ENCODE assay signal across 16 cellular contexts in genomic region chr3:123278446-123278845, GRCh38.
A peak's percentile ranks its signal among the peaks of the same experiment; 100 is the strongest.
DNase-seq lines count a peak whose midpoint lies in the region; ATAC-seq, FAIRE-seq and TF ChIP-seq lines count a peak whose summit lies in the region.
"Had no signal": no experiment of that assay in that cellular context is flagged by ENCODE, and none has a peak within 500 bp of the region (broad histone marks: within the 10 kb centered on the region; RNA-seq: fewer than 3 reads in every experiment).

No MANE protein-coding gene starts in this region.

- ATAC-seq in GM23338 (peak; percentile 22; the same call in 1 of the 3 replicates), HepG2 (no peak)

- H3K4ac ChIP-seq in H1 (replicated peaks; ENCODE audit: insufficient read length, low read depth, low read length) (no peak overlapping the region), mesenchymal stem cell (ENCODE audit: low read depth in 1 of 2, low read length in 2 of 2) (no peak overlapping the region)

- H3K9me3 ChIP-seq in H1 (ENCODE audit: insufficient read depth in 2 of 2, low read depth in 1 of 2, low read length in 1 of 2) (no peaks in the 10 kb centered on the region), mesenchymal stem cell (ENCODE audit: control insufficient read depth, low read length) (no peaks in the 10 kb centered on the region), HepG2 (ENCODE audit: low read length) (no peaks in the 10 kb centered on the region)

- H3K9me3 Mint-ChIP-seq in GM23338, result no peaks in the 10 kb centered on the region
- H3K9me3 Mint-ChIP-seq: CD4-positive, alpha-beta T cell had no signal

- no peak for FAIRE-seq in H1 (lab: Jason Lieb, UNC)
- FAIRE-seq in HepG2 (lab: Jason Lieb, UNC), result no peak
- FAIRE-seq: A204.1, GM12892, GM19239, H54, HTR-8/SVneo had no signal

- H3K79me1 ChIP-seq in H1 (ENCODE audit: low read depth, low read length), result no peaks in the 10 kb centered on the region
- H3K79me1 ChIP-seq in mesenchymal stem cell (replicated peaks; ENCODE audit: low read length, poor library complexity, severe bottlenecking), result peaks cover 2% of the 10 kb centered on the region

- H3K9me2 ChIP-seq in GM23338 (ENCODE audit: insufficient read depth), result no peaks in the 10 kb centered on the region

- no peak for TF ChIP-seq EP300 in H1 (IDR thresholded peaks at IDR 0.05; ENCODE audit: borderline replicate concordance in 1 of 2, low read depth in 2 of 2, low read length in 2 of 2)
- no peak for TF ChIP-seq EP300 in HepG2 (IDR thresholded peaks at IDR 0.05; ENCODE audit: low read depth in 2 of 2, low read length in 2 of 2)
- no peak for TF ChIP-seq EP300 in HepG2 (CRISPR knock-in tag; IDR thresholded peaks at IDR 0.05; ENCODE audit: borderline replicate concordance)

- no peaks in the 10 kb centered on the region for H4K20me1 ChIP-seq in GM23338 (replicated peaks; ENCODE audit: insufficient read depth)
- peaks cover 0 to 2% of the 10 kb centered on the region in 2 experiments for H4K20me1 ChIP-seq in H1 (replicated peaks in 1 of 2; ENCODE audit: control insufficient read depth in 1 of 2, insufficient read depth in 2 of 2, low read length in 2 of 2)
- H4K20me1 ChIP-seq in HepG2 (ENCODE audit: insufficient read depth, low read length), result no peaks in the 10 kb centered on the region

- H3K27ac ChIP-seq in GM23338 (ENCODE audit: low read depth), result no peak overlapping the region
- no peak overlapping the region; the same call in 1 of the 2 replicates for H3K27ac ChIP-seq in H1 (ENCODE audit: low read depth, low read length)
- no peak overlapping the region for H3K27ac ChIP-seq in mesenchymal stem cell (ENCODE audit: low read length, poor library complexity, severe bottlenecking)
- H3K27ac ChIP-seq in HepG2 (ENCODE audit: extremely low read length, insufficient read depth, low read length), result no peak overlapping the region

- H2BK20ac ChIP-seq in H1 (ENCODE audit: low read length), result no peak overlapping the region

- no peak overlapping the region for H4K8ac ChIP-seq in H1 (ENCODE audit: extremely low read depth, insufficient read depth, low read length)
- H4K8ac ChIP-seq in mesenchymal stem cell (ENCODE audit: low read length), result no peak overlapping the region

- no peak overlapping the region for H3K4me3 Mint-ChIP-seq in GM23338
- H3K4me3 Mint-ChIP-seq: B cell; CD4-positive, alpha-beta T cell had no signal

- no peaks in the 10 kb centered on the region for H3K27me3 ChIP-seq in GM23338 (ENCODE audit: insufficient read depth)
- H3K27me3 ChIP-seq in H1 (replicated peaks in 1 of 4; ENCODE audit: control insufficient read depth in 3 of 4, extremely low read depth in 1 of 4, insufficient read depth in 3 of 4, low read length in 3 of 4), result no peaks in the 10 kb centered on the region
- no peaks in the 10 kb centered on the region for H3K27me3 ChIP-seq in mesenchymal stem cell (ENCODE audit: control insufficient read depth in 1 of 2, insufficient read depth in 1 of 2, low read length in 2 of 2)
- H3K27me3 ChIP-seq in HepG2 (ENCODE audit: control insufficient read depth in 1 of 2, insufficient read depth in 2 of 2, low read length in 2 of 2), result no peaks in the 10 kb centered on the region; a peak in 1 of 5 replicates

- H2BK15ac ChIP-seq in H1 (ENCODE audit: low read length) (no peak overlapping the region), mesenchymal stem cell (ENCODE audit: low read depth, poor library complexity, severe bottlenecking) (no peak overlapping the region)

- H3K23ac ChIP-seq in H1 (ENCODE audit: insufficient read length) (no peak overlapping the region), mesenchymal stem cell (ENCODE audit: low read length in 2 of 2) (no peak overlapping the region)

- TF ChIP-seq RAD21 in H1 (IDR thresholded peaks at IDR 0.05 in 1 of 2, conservative IDR thresholded peaks at IDR 0.05 in 1 of 2; ENCODE audit: low read depth in 2 of 2, low read length in 2 of 2) (no peak), HepG2 (CRISPR knock-in tag; IDR thresholded peaks at IDR 0.05) (no peak)

- H3K4me3 ChIP-seq in GM23338 (no peak overlapping the region), H1 (ENCODE audit: extremely low read depth in 1 of 4, insufficient read depth in 2 of 4, low read depth in 3 of 4, low read length in 4 of 4) (no peak overlapping the region), mesenchymal stem cell (ENCODE audit: insufficient read depth in 1 of 2, low read depth in 1 of 2, low read length in 2 of 2) (no peak overlapping the region), HepG2 (replicated peaks in 1 of 3; ENCODE audit: insufficient read depth in 1 of 3, low read depth in 2 of 3, low read length in 3 of 3) (no peak overlapping the region)

- no peaks in the 10 kb centered on the region for H3K79me2 ChIP-seq in GM23338 (replicated peaks; ENCODE audit: insufficient read depth)
- no peaks in the 10 kb centered on the region for H3K79me2 ChIP-seq in H1 (ENCODE audit: control insufficient read depth in 1 of 2, insufficient read depth in 2 of 2, low read length in 2 of 2)
- H3K79me2 ChIP-seq in HepG2 (ENCODE audit: insufficient read depth, low read length), result no peaks in the 10 kb centered on the region

- peaks cover 3% of the 10 kb centered on the region for H3K27me3 Mint-ChIP-seq in GM23338 (ENCODE audit: insufficient read depth, low read depth, poor library complexity)
- H3K27me3 Mint-ChIP-seq: B cell; CD4-positive, alpha-beta T cell had no signal

- peak; percentile 17 for DNase-seq in D341Med (ENCODE audit: low spot score)
- DNase-seq in GM23338 (ENCODE audit: low spot score), result no peak
- DNase-seq in H1 (ENCODE audit: low read depth in 1 of 2, low spot score in 2 of 2), result peak in 1 of 2 experiments; percentile 46
- DNase-seq in mesenchymal stem cell, result no peak
- DNase-seq in GM10248 (ENCODE audit: extremely low spot score), result no peak
- DNase-seq in SIG-M5 treated with dmso at 0.1 percent for 504 hours (lab: John Stamatoyannopoulos, UW; ENCODE audit: unreplicated experiment), result no peak
- no peak for DNase-seq in HepG2 (ENCODE audit: low spot score)
- DNase-seq: C1 segment of cervical spinal cord; Calu3; CD4-positive, alpha-beta T cell had no signal

- WGBS in H1 (ENCODE audit: extremely low coverage in 1 of 2, insufficient coverage in 1 of 2, insufficient read length in 1 of 2, insufficient replicate concordance in 2 of 2, low coverage in 1 of 2, low lambda C conversion rate in 2 of 2, missing lambda C conversion rate in 1 of 2), 2 experiments, result 82% methylated on average over 5 of the region's 5 CpGs; no CpG with 5 or more reads in 1 of the 2 experiments
- WGBS in mesenchymal stem cell, result 73% methylated on average over 5 of the region's 5 CpGs
- WGBS in HepG2 (ENCODE audit: low lambda C conversion rate), result 91% methylated on average over 4 of the region's 5 CpGs

- H4K91ac ChIP-seq in H1 (replicated peaks; ENCODE audit: insufficient read length, low read length) (no peak overlapping the region), mesenchymal stem cell (ENCODE audit: low read length) (no peak overlapping the region)

- no peaks in the 10 kb centered on the region for H3K36me3 Mint-ChIP-seq in GM23338 (ENCODE audit: low read depth)

- H3K56ac ChIP-seq in H1 (replicated peaks; ENCODE audit: insufficient read length, low read depth, low read length), result no peak overlapping the region

- BruUV-seq in HepG2 (replicated peaks; lab: Mats Ljungman, UMichigan), result no TSS peak

- H2BK12ac ChIP-seq in H1 (ENCODE audit: low read depth, low read length) (no peak overlapping the region), mesenchymal stem cell (ENCODE audit: low read length in 2 of 2) (no peak overlapping the region)

- H3K9ac ChIP-seq in H1 (replicated peaks in 1 of 4; ENCODE audit: extremely low read depth in 1 of 4, low read depth in 3 of 4, low read length in 3 of 4), result no peak overlapping the region
- H3K9ac ChIP-seq in mesenchymal stem cell (ENCODE audit: low read length), result no peak overlapping the region
- no peak overlapping the region for H3K9ac ChIP-seq in HepG2 (ENCODE audit: insufficient read depth, low read depth, low read length)

- no peaks in the 10 kb centered on the region for H3K23me2 ChIP-seq in H1 (ENCODE audit: low read depth, low read length)

- intact Hi-C loops in HepG2 (cut with micrococcal nuclease; ENCODE audit: unreplicated experiment), result no loop called here

- POLR2A ChIA-PET in H1 (lab: Charles Lee; ENCODE audit: partially characterized antibody) (interaction anchor here (0.6 to 1.0 kb wide), 3 partner anchors 21 to 298 kb away, joined by 3 read pairs; no protein-coding TSS in a partner anchor), GM10248 (lab: Yijun Ruan, JAX) (no interaction called here), HepG2 (lab: Yijun Ruan, JAX) (no interaction called here)

- H3K36me3 ChIP-seq in GM23338 (ENCODE audit: insufficient read depth) (no peaks in the 10 kb centered on the region), H1 (ENCODE audit: control insufficient read depth in 2 of 4, insufficient read depth in 4 of 4, low read length in 3 of 4) (peaks cover 0 to 4% (median 2%) of the 10 kb centered on the region in 4 experiments; a peak in 2 of 8 replicates), mesenchymal stem cell (ENCODE audit: control insufficient read depth in 1 of 2, insufficient read depth in 2 of 2, low read depth in 1 of 2, low read length in 2 of 2) (no peaks in the 10 kb centered on the region), HepG2 (replicated peaks in 1 of 2; ENCODE audit: control insufficient read depth in 1 of 2, insufficient read depth in 2 of 2, low read length in 2 of 2) (no peaks in the 10 kb centered on the region)

- no peak overlapping the region for H4K5ac ChIP-seq in H1 (ENCODE audit: insufficient read length, low read depth, low read length)

- H3K18ac ChIP-seq in H1 (ENCODE audit: extremely low read depth, low read length), result peak overlapping the region; percentile 41; the same call in 1 of the 2 replicates
- H3K18ac ChIP-seq in mesenchymal stem cell (ENCODE audit: low read depth in 1 of 2, low read length in 2 of 2), result no peak overlapping the region

- H2AK5ac ChIP-seq in H1 (ENCODE audit: low read depth, low read length) (no peak overlapping the region), mesenchymal stem cell (ENCODE audit: low read length, severe bottlenecking) (no peak overlapping the region)

- in situ Hi-C loops in HepG2 (cut with HindIII; ENCODE audit: extremely low pct_ligation_motif_present, low pct_unique_long_range_greater_than_20kb), result no loop called here

- no peaks in the 10 kb centered on the region for H3F3A ChIP-seq in GM23338 (replicated peaks; ENCODE audit: low read depth)

- H3K4me1 ChIP-seq in GM23338 (ENCODE audit: insufficient read depth) (peaks cover 14% of the 10 kb centered on the region), H1 (replicated peaks in 1 of 4; ENCODE audit: control insufficient read depth in 3 of 4, insufficient read depth in 4 of 4, low read length in 3 of 4) (peaks cover 0 to 10% (median 4%) of the 10 kb centered on the region in 4 experiments; a peak in 4 of 7 replicates), mesenchymal stem cell (ENCODE audit: control insufficient read depth, insufficient read depth, low read depth, low read length) (no peaks in the 10 kb centered on the region), HepG2 (ENCODE audit: insufficient read depth, low read length) (no peaks in the 10 kb centered on the region)

- no peak overlapping the region for H2BK5ac ChIP-seq in H1 (ENCODE audit: low read depth, low read length)
- H2BK5ac ChIP-seq in mesenchymal stem cell (ENCODE audit: low read depth, low read length, poor library complexity, severe bottlenecking), result no peak overlapping the region

- H2AFZ ChIP-seq in GM23338 (no peak overlapping the region), H1 (ENCODE audit: low read length) (no peak overlapping the region), mesenchymal stem cell (ENCODE audit: low read depth, low read length) (peak overlapping the region; percentile 21), HepG2 (ENCODE audit: low read length) (no peak overlapping the region)

- no peak overlapping the region for H3K4me2 ChIP-seq in GM23338
- H3K4me2 ChIP-seq in H1 (ENCODE audit: insufficient read depth in 1 of 2, low read depth in 2 of 2, low read length in 2 of 2), result 0 out of 4 replicates have a peak overlapping the region, but pooled peaks of 1 of the 2 experiments have one; percentile 3
- H3K4me2 ChIP-seq in mesenchymal stem cell (ENCODE audit: low read length, poor library complexity, severe bottlenecking), result no peak overlapping the region
- no peak overlapping the region for H3K4me2 ChIP-seq in HepG2 (ENCODE audit: low read depth, low read length)

- TF ChIP-seq POLR2A in H1 (IDR thresholded peaks at IDR 0.05; ENCODE audit: control extremely low read depth in 1 of 2, low read depth in 2 of 2, low read length in 2 of 2), result no peak
- no peak for TF ChIP-seq POLR2A in HepG2 (IDR thresholded peaks at IDR 0.05; ENCODE audit: insufficient read depth in 1 of 2, low read depth in 2 of 2, low read length in 2 of 2)

- no peak for TF ChIP-seq CTCF in GM23338 (conservative IDR thresholded peaks at IDR 0.05; ENCODE audit: low read depth in 2 of 2)
- no peak for TF ChIP-seq CTCF in H1 (IDR thresholded peaks at IDR 0.05; ENCODE audit: control extremely low read depth in 1 of 3, insufficient read depth in 1 of 3, low read depth in 1 of 3, low read length in 3 of 3)
- no peak for TF ChIP-seq CTCF in GM10248 (IDR thresholded peaks at IDR 0.05; ENCODE audit: control extremely low read depth, extremely low read depth, low read depth, missing control alignments)
- TF ChIP-seq CTCF in HepG2 (CRISPR knock-in tag; IDR thresholded peaks at IDR 0.05), result no peak

- H2BK120ac ChIP-seq in H1 (replicated peaks; ENCODE audit: low read depth, low read length) (no peak overlapping the region), mesenchymal stem cell (ENCODE audit: low read depth, low read length) (no peak overlapping the region)

- H3K27ac Mint-ChIP-seq in GM23338, result no peak overlapping the region
- H3K27ac Mint-ChIP-seq: B cell; CD4-positive, alpha-beta T cell had no signal

- H3K14ac ChIP-seq in H1 (ENCODE audit: insufficient read length), result no peak overlapping the region
- peak overlapping the region in 1 of 2 experiments; percentile 42 for H3K14ac ChIP-seq in mesenchymal stem cell (ENCODE audit: low read length in 2 of 2)

- peaks cover 16% of the 10 kb centered on the region for H3K4me1 Mint-ChIP-seq in GM23338
- H3K4me1 Mint-ChIP-seq: B cell had no signal

- CTCF ChIA-PET in H1 (lab: Charles Lee; ENCODE audit: partially characterized antibody), result no interaction called here
- CTCF ChIA-PET in GM10248 (lab: Yijun Ruan, JAX), result no interaction called here
- CTCF ChIA-PET in HepG2 (lab: Yijun Ruan, JAX; ENCODE audit: low intra/inter-chr PET ratio, low total read pairs), result no interaction called here
